ENCODE assay signal across 1 cellular context in genomic region chr1:53107570-53108322, GRCh38.
TF ChIP-seq lines count a peak whose summit lies in the region.

No MANE protein-coding gene starts in this region.

TF ChIP-seq in HepG2, 621 proteins besides CTCF, POLR2A, EP300 and RAD21 (continued from another document and continues in another):
- no peak for TF ChIP-seq IRF9 (CRISPR knock-in tag; IDR thresholded peaks at IDR 0.05; ENCODE audit: borderline replicate concordance)
- TF ChIP-seq ZBTB38 (CRISPR knock-in tag; IDR thresholded peaks at IDR 0.05): no peak
- TF ChIP-seq SMARCC2 (IDR thresholded peaks at IDR 0.05): no peak
- no peak for TF ChIP-seq USF2 (IDR thresholded peaks at IDR 0.05; ENCODE audit: low read depth, low read length)
- TF ChIP-seq USF2 (CRISPR knock-in tag; IDR thresholded peaks at IDR 0.05; ENCODE audit: borderline replicate concordance): no peak
- TF ChIP-seq ZNF362 (CRISPR knock-in tag; IDR thresholded peaks at IDR 0.05; ENCODE audit: borderline replicate concordance): no peak
- TF ChIP-seq ZNF503 (CRISPR knock-in tag; IDR thresholded peaks at IDR 0.05): peak; percentile 99
- TF ChIP-seq SP140L (CRISPR knock-in tag; IDR thresholded peaks at IDR 0.05; ENCODE audit: borderline replicate concordance): 0 out of 2 replicates have a peak, but pooled peaks have one; percentile 79
- TF ChIP-seq HOXA3 (CRISPR knock-in tag; IDR thresholded peaks at IDR 0.05): peak; percentile 78
- no peak for TF ChIP-seq ZBTB1 (CRISPR knock-in tag; IDR thresholded peaks at IDR 0.05; ENCODE audit: borderline replicate concordance)
- TF ChIP-seq ZNF121 (CRISPR knock-in tag; IDR thresholded peaks at IDR 0.05): peak; percentile 42; the same call in 1 of the 2 replicates
- peak; percentile 98 for TF ChIP-seq ZNF205 (CRISPR knock-in tag; IDR thresholded peaks at IDR 0.05)
- 0 out of 2 replicates have a peak, but pooled peaks have one; percentile 21 for TF ChIP-seq KMT2B (CRISPR knock-in tag; IDR thresholded peaks at IDR 0.05)
- TF ChIP-seq TRIM22 (IDR thresholded peaks at IDR 0.05): no peak
- no peak for TF ChIP-seq ZNF513 (CRISPR knock-in tag; conservative IDR thresholded peaks at IDR 0.05)
- TF ChIP-seq ATF2 (CRISPR knock-in tag; IDR thresholded peaks at IDR 0.05): peak; percentile 66; the same call in 1 of the 2 replicates
- TF ChIP-seq ZNF569 (CRISPR knock-in tag; IDR thresholded peaks at IDR 0.05; ENCODE audit: borderline replicate concordance): no peak
- TF ChIP-seq ZNF598 (CRISPR knock-in tag; IDR thresholded peaks at IDR 0.05; ENCODE audit: borderline replicate concordance): no peak
- TF ChIP-seq TFDP2 (CRISPR knock-in tag; IDR thresholded peaks at IDR 0.05): 0 out of 2 replicates have a peak, but pooled peaks have one; percentile 23
- TF ChIP-seq KMT2A (CRISPR knock-in tag; IDR thresholded peaks at IDR 0.05): no peak
- no peak for TF ChIP-seq ZNF546 (CRISPR knock-in tag; conservative IDR thresholded peaks at IDR 0.05)
- TF ChIP-seq MXI1 (IDR thresholded peaks at IDR 0.05; ENCODE audit: borderline replicate concordance, low read depth, low read length): 0 out of 3 replicates have a peak, but pooled peaks have one; percentile 20
- no peak for TF ChIP-seq ZNF180 (CRISPR knock-in tag; IDR thresholded peaks at IDR 0.05; ENCODE audit: borderline replicate concordance, low read depth)
- TF ChIP-seq FLYWCH1 (CRISPR knock-in tag; IDR thresholded peaks at IDR 0.05): no peak
- TF ChIP-seq XBP1 (CRISPR knock-in tag; IDR thresholded peaks at IDR 0.05): no peak
- TF ChIP-seq PCBP2 (optimal IDR thresholded peaks at IDR 0.05; ENCODE audit: low read depth, low read length, poor library complexity, severe bottlenecking): no peak
- TF ChIP-seq DNMT1 (CRISPR knock-in tag; IDR thresholded peaks at IDR 0.05): no peak
- 0 out of 2 replicates have a peak, but pooled peaks have one; percentile 78 for TF ChIP-seq ZNF567 (CRISPR knock-in tag; IDR thresholded peaks at IDR 0.05; ENCODE audit: borderline replicate concordance)
- peak; percentile 56 for TF ChIP-seq CEBPG (CRISPR knock-in tag; IDR thresholded peaks at IDR 0.05)
- no peak for TF ChIP-seq CENPT (CRISPR knock-in tag; IDR thresholded peaks at IDR 0.05; ENCODE audit: low read depth)
- no peak for TF ChIP-seq ISX (CRISPR knock-in tag; conservative IDR thresholded peaks at IDR 0.05)
- no peak for TF ChIP-seq DZIP1 (CRISPR knock-in tag; IDR thresholded peaks at IDR 0.05)
- TF ChIP-seq ZNF614 (CRISPR knock-in tag; IDR thresholded peaks at IDR 0.05; ENCODE audit: borderline replicate concordance): peak; percentile 91
- TF ChIP-seq WIZ (CRISPR knock-in tag; IDR thresholded peaks at IDR 0.05): no peak
- TF ChIP-seq ZNF713 (CRISPR knock-in tag; IDR thresholded peaks at IDR 0.05): no peak
- peak; percentile 41; the same call in 1 of the 2 replicates for TF ChIP-seq ZNF749 (CRISPR knock-in tag; IDR thresholded peaks at IDR 0.05; ENCODE audit: borderline replicate concordance)
- no peak for TF ChIP-seq SCMH1 (CRISPR knock-in tag; IDR thresholded peaks at IDR 0.05; ENCODE audit: borderline replicate concordance)
- no peak for TF ChIP-seq PBX2 (CRISPR knock-in tag; IDR thresholded peaks at IDR 0.05)
- TF ChIP-seq ARNTL (CRISPR knock-in tag; IDR thresholded peaks at IDR 0.05): peak; percentile 72
- TF ChIP-seq MAZ (IDR thresholded peaks at IDR 0.05; ENCODE audit: borderline replicate concordance, low read depth, low read length): no peak
- TF ChIP-seq MAZ (CRISPR knock-in tag; IDR thresholded peaks at IDR 0.05; ENCODE audit: low read depth): peak; percentile 41; the same call in 1 of the 2 replicates
- no peak for TF ChIP-seq ZNF557 (CRISPR knock-in tag; IDR thresholded peaks at IDR 0.05)
- TF ChIP-seq THYN1 (CRISPR knock-in tag; IDR thresholded peaks at IDR 0.05; ENCODE audit: borderline replicate concordance, low read depth): no peak
- TF ChIP-seq CREM (IDR thresholded peaks at IDR 0.05): peak; percentile 81
- TF ChIP-seq CREM (CRISPR knock-in tag; IDR thresholded peaks at IDR 0.05): no peak
- TF ChIP-seq ZNF337 (CRISPR knock-in tag; IDR thresholded peaks at IDR 0.05; ENCODE audit: borderline replicate concordance, low read depth): no peak
- no peak for TF ChIP-seq TOE1 (CRISPR knock-in tag; IDR thresholded peaks at IDR 0.05)
- no peak for TF ChIP-seq HOXA7 (CRISPR knock-in tag; IDR thresholded peaks at IDR 0.05)
- no peak for TF ChIP-seq ZNF253 (CRISPR knock-in tag; IDR thresholded peaks at IDR 0.05; ENCODE audit: borderline replicate concordance)
- no peak for TF ChIP-seq CREB1 (IDR thresholded peaks at IDR 0.05)
- TF ChIP-seq CREB1 (CRISPR knock-in tag; IDR thresholded peaks at IDR 0.05): peak; percentile 77
- TF ChIP-seq RXRA (CRISPR knock-in tag; IDR thresholded peaks at IDR 0.05): peak; percentile 73; the same call in 1 of the 2 replicates
- no peak for TF ChIP-seq NR3C1 (CRISPR knock-in tag; IDR thresholded peaks at IDR 0.05)
- 0 out of 2 replicates have a peak, but pooled peaks have one; percentile 60 for TF ChIP-seq KLF9 (CRISPR knock-in tag; IDR thresholded peaks at IDR 0.05; ENCODE audit: low read depth)
- no peak for TF ChIP-seq MYC (CRISPR knock-in tag; IDR thresholded peaks at IDR 0.05; ENCODE audit: borderline replicate concordance)
- no peak for TF ChIP-seq SMAD9 (CRISPR knock-in tag; IDR thresholded peaks at IDR 0.05)
- TF ChIP-seq NKX3-1 (CRISPR knock-in tag; IDR thresholded peaks at IDR 0.05): peak; percentile 87
- no peak for TF ChIP-seq CHCHD3 (CRISPR knock-in tag; IDR thresholded peaks at IDR 0.05)
- TF ChIP-seq HMG20A (CRISPR knock-in tag; IDR thresholded peaks at IDR 0.05; ENCODE audit: borderline replicate concordance): peak; percentile 94
- TF ChIP-seq NFKBIZ (CRISPR knock-in tag; IDR thresholded peaks at IDR 0.05): peak; percentile 90; the same call in 1 of the 2 replicates
